In genomic region chr6:53520320-53520928, GRCh38 we compare ENCODE assay signal across 24 cellular contexts. TPM values are rescaled to one million over a fixed set of nuclear protein-coding genes. Genes with fewer than 3 reads are reported as not detected.
A peak's percentile ranks its signal among the peaks of the same experiment; 100 is the strongest.
DNase-seq lines count a peak whose midpoint lies in the region; ATAC-seq, FAIRE-seq and TF ChIP-seq lines count a peak whose summit lies in the region.
"Had no signal": no experiment of that assay in that cellular context is flagged by ENCODE, and none has a peak within 500 bp of the region (broad histone marks: within the 10 kb centered on the region; RNA-seq: fewer than 3 reads in every experiment).

No MANE protein-coding gene starts in this region.

- H2AFZ ChIP-seq in keratinocyte (ENCODE audit: control insufficient read depth, low read length) = no peak overlapping the region
- H2AFZ ChIP-seq: GM23338 had no signal

- H3K36me3 ChIP-seq in heart left ventricle = peaks cover 0 to 43% (median 29%) of the 10 kb centered on the region in 9 donors
- peaks cover 18 to 21% of the 10 kb centered on the region in 2 experiments for H3K36me3 ChIP-seq in keratinocyte (ENCODE audit: control insufficient read depth in 2 of 2, extremely low read depth in 1 of 2, insufficient read depth in 2 of 2, low read length in 2 of 2)
- H3K36me3 ChIP-seq: MG63 had no signal

- POLR2A ChIA-PET in GM10248 (lab: Yijun Ruan, JAX) = no interaction called here
- POLR2A ChIA-PET in T-cell (lab: Charles Lee) = no interaction called here

- no peak overlapping the region for H3K4me3 Mint-ChIP-seq in T-cell
- H3K4me3 Mint-ChIP-seq: GM23338, H9, HFFc6 had no signal

- no peaks in the 10 kb centered on the region for H3K27me3 Mint-ChIP-seq in T-cell

- TF ChIP-seq CTCF in heart left ventricle (IDR thresholded peaks at IDR 0.05) (peak in 7 of 12 donors; percentile 15 to 39 (median 31)), keratinocyte (optimal IDR thresholded peaks at IDR 0.05 in 1 of 3, IDR thresholded peaks at IDR 0.05 in 1 of 3, conservative IDR thresholded peaks at IDR 0.05 in 1 of 3; ENCODE audit: extremely low read depth in 1 of 3, insufficient read depth in 2 of 3, low read length in 3 of 3) (no peak), GM10248 (IDR thresholded peaks at IDR 0.05; ENCODE audit: control extremely low read depth, extremely low read depth, low read depth, missing control alignments) (no peak)

- WGBS in heart left ventricle, 4 donors = 66 to 74% (median 71%) methylated on average over 11 to 14 of the region's 14 CpGs

- H3K4me2 ChIP-seq in keratinocyte (ENCODE audit: control insufficient read depth, extremely low read depth, insufficient read depth, low read depth, low read length) = no peak overlapping the region
- H3K4me2 ChIP-seq: GM23338 had no signal

- H3K9me3 ChIP-seq in heart left ventricle = no peaks in the 10 kb centered on the region
- H3K9me3 ChIP-seq in keratinocyte (ENCODE audit: control insufficient read depth, low read depth, low read length) = no peaks in the 10 kb centered on the region
- H3K9me3 ChIP-seq: MG63, SJSA1 had no signal

- no peak overlapping the region for H3K27ac Mint-ChIP-seq in T-cell
- H3K27ac Mint-ChIP-seq: GM23338, H9, HFFc6 had no signal

- intact Hi-C loops in Right ventricle myocardium superior (cut with DNase I) (no loop called here), cardiac septum (cut with DNase I) (loop anchor here (5.0 kb wide), 1 partner anchor 157 kb away; no protein-coding TSS in a partner anchor), heart left ventricle (cut with DNase I) (loop anchor here in 1 of 10 donors (5.0 kb wide), 1 partner anchor 142 kb away; no protein-coding TSS in a partner anchor)

- H3K9ac ChIP-seq in keratinocyte (ENCODE audit: control insufficient read depth, extremely low read depth, insufficient read depth, low read length) = no peak overlapping the region

- H3K4me3 ChIP-seq in heart left ventricle (no peak overlapping the region), keratinocyte (ENCODE audit: control insufficient read depth in 2 of 3, extremely low read depth in 1 of 3, insufficient read depth in 2 of 3, low read depth in 1 of 3, low read length in 3 of 3) (no peak overlapping the region)
- H3K4me3 ChIP-seq: GM23338, MG63, SJSA1 had no signal

- no peaks in the 10 kb centered on the region for H4K20me1 ChIP-seq in keratinocyte (ENCODE audit: control insufficient read depth, extremely low read depth, insufficient read depth, low read length)

- CTCF ChIA-PET in GM10248 (lab: Yijun Ruan, JAX) (interaction anchor here (0.8 to 1.1 kb wide), 3 partner anchors 12 to 24 kb away, joined by 3 to 4 read pairs (median 3); no protein-coding TSS in a partner anchor), T-cell (lab: Charles Lee) (no interaction called here)

- H3K9me1 ChIP-seq in keratinocyte (ENCODE audit: control insufficient read depth, extremely low read depth, insufficient read depth, low read length) = no peaks in the 10 kb centered on the region

- H3K27me3 ChIP-seq in heart left ventricle = no peaks in the 10 kb centered on the region
- H3K27me3 ChIP-seq in keratinocyte (ENCODE audit: control insufficient read depth, extremely low read depth, insufficient read depth, low read length) = no peaks in the 10 kb centered on the region
- H3K27me3 ChIP-seq: MG63, SJSA1 had no signal

- dilution Hi-C loops in keratinocyte (cut with MboI; ENCODE audit: extremely low pct_ligation_motif_present, low sequenced_read_pairs) = no loop called here

- H3K36me3 Mint-ChIP-seq in T-cell = peaks cover 30% of the 10 kb centered on the region

- peaks cover 2 to 7% (median 6%) of the 10 kb centered on the region in 3 donors for H3K4me1 Mint-ChIP-seq in T-cell

- peaks cover 47% of the 10 kb centered on the region for H3K79me2 ChIP-seq in keratinocyte (ENCODE audit: control insufficient read depth, insufficient read depth, low read length)

- H3K9me3 Mint-ChIP-seq in T-cell = no peaks in the 10 kb centered on the region
- H3K9me3 Mint-ChIP-seq: GM23338, H9, HFFc6 had no signal

- DNase-seq in Right ventricle myocardium superior (no peak), cardiac septum (ENCODE audit: low spot score) (no peak), heart left ventricle (no peak), keratinocyte (ENCODE audit: low read depth, low spot score) (no peak), GM10248 (ENCODE audit: extremely low spot score) (no peak), T-cell (no peak)
- DNase-seq: DMS153; DND-41; H9; HFFc6; IMR-90; KG1; MG63; NCI-H1105 treated with DMSO at 0.1 percent for 48 hours; NCI-H146; NCI-H1930; NCI-H446 treated with DMSO at 0.1 percent for 48 hours; NCI-H526; NCI-H82; NK-92 treated with Interleukin-12 subunit alpha and Interleukin-12 subunit beta, amount 100 ng/mL, for 24 hours; PC-3 had no signal

- peak; percentile 57 for FAIRE-seq in keratinocyte (lab: Jason Lieb, UNC)

- ATAC-seq in Right ventricle myocardium superior (ENCODE audit: poor library complexity) (peak; percentile 72), heart left ventricle (peak; percentile 52 to 75 (median 62)), SK-N-SH treated with all-trans-retinoic acid at 6 μM for 48 hours (no peak), T-cell (replicated peaks in 1 of 4) (no peak)
- ATAC-seq: GM23338, PC-3 had no signal

- no peak overlapping the region for H3K27ac ChIP-seq in heart left ventricle
- H3K27ac ChIP-seq in keratinocyte (ENCODE audit: control insufficient read depth, insufficient read depth, low read length) = no peak overlapping the region
- H3K27ac ChIP-seq: SJSA1 had no signal

- peaks cover 0 to 43% (median 19%) of the 10 kb centered on the region in 12 donors for H3K4me1 ChIP-seq in heart left ventricle
- peaks cover 33% of the 10 kb centered on the region for H3K4me1 ChIP-seq in keratinocyte (ENCODE audit: control insufficient read depth, extremely low read depth, insufficient read depth, low read length)

- TF ChIP-seq POLR2A in heart left ventricle (IDR thresholded peaks at IDR 0.05) = no peak

TF ChIP-seq in SK-N-SH treated with all-trans-retinoic acid at 6 μM for 48 hours, 23 proteins besides CTCF, POLR2A, EP300 and RAD21:
- TF ChIP-seq GLIS3 (CRISPR knock-in tag; IDR thresholded peaks at IDR 0.05) = no peak
- no peak for TF ChIP-seq BACH2 (CRISPR knock-in tag; IDR thresholded peaks at IDR 0.05; ENCODE audit: borderline replicate concordance)
- TF ChIP-seq PATZ1 (CRISPR knock-in tag; IDR thresholded peaks at IDR 0.05; ENCODE audit: borderline replicate concordance) = no peak
TF ChIP-seq in SK-N-SH treated with all-trans-retinoic acid at 6 μM for 48 hours: peak in this region for 0.

RNA-seq across cellular contexts. Expression of gene GCLC, which starts 24.5 kb away (rescaled TPM):
- total RNA-seq in Right ventricle myocardium superior (26.6 TPM), cardiac septum (33.0 TPM), heart left ventricle (10 to 100 TPM; 15.2 to 42.9 (median 32.4) TPM), T-cell (10 to 100 TPM; 25.2 to 38.2 (median 33.6) TPM)
- polyA plus RNA-seq in heart left ventricle (10 to 100 TPM in 1 of 2 donors, 1 to 10 TPM in 1; 8.1 to 12.4 TPM), keratinocyte (48.9 to 110 TPM (median 73.2 TPM) in 3 replicates)
- polyA plus RNA-seq in keratinocyte (2011; ENCODE audit: low read depth) = 509 TPM
- polyA plus RNA-seq in keratinocyte (2011; cell fraction: cytosol; rRNA removed) = 59.8 and 126 TPM in 2 replicates
- polyA plus RNA-seq in keratinocyte (2011; cell fraction: nucleus; rRNA removed) = 231 and 232 TPM in 2 replicates
- polyA plus RNA-seq in keratinocyte (2012; ENCODE audit: low replicate concordance) = 39.6 and 81.5 TPM in 2 replicates
- polyA minus RNA-seq in keratinocyte = 23.2 to 126 TPM (median 125 TPM) in 3 replicates
- 57.6 TPM for polyA minus RNA-seq in keratinocyte (2011; cell fraction: cytosol; rRNA and poly(A)+ RNA removed)
- polyA minus RNA-seq in keratinocyte (2011; cell fraction: nucleus; rRNA and poly(A)+ RNA removed) = 78.8 and 209 TPM in 2 replicates

Comparison
In these comparisons a context has a peak if more than half of its experiments do, and no peak if none do; other contexts are left out.
1. ATAC-seq: peak in Right ventricle myocardium superior (single experiment) and heart left ventricle (4 of 4); none in SK-N-SH treated with all-trans-retinoic acid at 6 μM for 48 hours (single experiment) and T-cell (0 of 4).
2. CTCF ChIP-seq: peak in heart left ventricle (7 of 12); none in keratinocyte (0 of 3) and GM10248 (single experiment).